In the genomic region with DNA sequence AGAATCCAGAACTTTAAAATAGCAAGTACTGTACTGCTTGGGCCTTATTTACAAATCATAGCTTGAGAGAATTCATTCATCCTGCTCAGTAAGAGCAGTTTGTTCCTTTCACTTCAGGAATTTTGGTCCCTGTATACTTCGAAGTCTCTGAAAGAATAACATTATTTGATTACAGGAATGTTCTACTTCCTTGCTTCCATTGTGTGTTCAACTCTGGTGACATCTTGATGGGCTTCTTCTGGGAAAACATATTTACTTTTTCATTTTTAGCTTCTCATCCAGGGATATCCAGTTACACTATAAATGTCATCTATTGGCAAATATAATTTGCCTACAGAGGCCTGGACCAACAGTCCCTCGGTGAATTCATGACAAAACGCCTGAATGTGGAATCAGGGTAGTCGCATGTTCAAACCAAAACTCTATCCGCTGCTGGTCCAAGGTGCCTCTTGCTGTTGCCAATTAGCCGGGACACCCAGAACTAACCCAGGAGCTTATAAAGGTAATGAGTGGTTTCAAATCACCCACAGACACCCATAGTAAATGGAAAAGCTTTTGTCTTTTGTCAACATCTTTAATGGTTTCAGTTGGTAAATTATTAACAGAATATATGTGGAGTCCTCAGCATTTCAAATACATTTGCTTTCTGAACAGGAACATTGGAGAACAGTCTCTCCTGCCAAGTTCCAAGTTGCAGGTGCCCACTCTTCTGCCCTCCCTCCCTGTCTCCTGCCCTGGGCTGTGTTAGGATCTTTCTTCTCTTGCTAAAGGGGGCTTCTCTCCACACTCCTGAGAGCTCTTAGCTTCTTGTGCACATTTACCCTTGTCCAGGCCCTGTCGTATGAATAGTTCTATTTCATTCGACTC, we compare ENCODE assay signal across 1 cellular context.
TF ChIP-seq lines count a peak whose summit lies in the region.

No MANE protein-coding gene starts in this region.

TF ChIP-seq in GM12878, 131 proteins besides CTCF, POLR2A, EP300 and RAD21 (continued from another document):
- TF ChIP-seq, protein P1, sequence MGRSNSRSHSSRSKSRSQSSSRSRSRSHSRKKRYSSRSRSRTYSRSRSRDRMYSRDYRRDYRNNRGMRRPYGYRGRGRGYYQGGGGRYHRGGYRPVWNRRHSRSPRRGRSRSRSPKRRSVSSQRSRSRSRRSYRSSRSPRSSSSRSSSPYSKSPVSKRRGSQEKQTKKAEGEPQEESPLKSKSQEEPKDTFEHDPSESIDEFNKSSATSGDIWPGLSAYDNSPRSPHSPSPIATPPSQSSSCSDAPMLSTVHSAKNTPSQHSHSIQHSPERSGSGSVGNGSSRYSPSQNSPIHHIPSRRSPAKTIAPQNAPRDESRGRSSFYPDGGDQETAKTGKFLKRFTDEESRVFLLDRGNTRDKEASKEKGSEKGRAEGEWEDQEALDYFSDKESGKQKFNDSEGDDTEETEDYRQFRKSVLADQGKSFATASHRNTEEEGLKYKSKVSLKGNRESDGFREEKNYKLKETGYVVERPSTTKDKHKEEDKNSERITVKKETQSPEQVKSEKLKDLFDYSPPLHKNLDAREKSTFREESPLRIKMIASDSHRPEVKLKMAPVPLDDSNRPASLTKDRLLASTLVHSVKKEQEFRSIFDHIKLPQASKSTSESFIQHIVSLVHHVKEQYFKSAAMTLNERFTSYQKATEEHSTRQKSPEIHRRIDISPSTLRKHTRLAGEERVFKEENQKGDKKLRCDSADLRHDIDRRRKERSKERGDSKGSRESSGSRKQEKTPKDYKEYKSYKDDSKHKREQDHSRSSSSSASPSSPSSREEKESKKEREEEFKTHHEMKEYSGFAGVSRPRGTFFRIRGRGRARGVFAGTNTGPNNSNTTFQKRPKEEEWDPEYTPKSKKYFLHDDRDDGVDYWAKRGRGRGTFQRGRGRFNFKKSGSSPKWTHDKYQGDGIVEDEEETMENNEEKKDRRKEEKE (IDR thresholded peaks at IDR 0.05): no peak
- TF ChIP-seq MYB (IDR thresholded peaks at IDR 0.05; ENCODE audit: borderline replicate concordance, low read depth, low read length): no peak
- TF ChIP-seq KLF5 (IDR thresholded peaks at IDR 0.05; ENCODE audit: partially characterized antibody): no peak
- no peak for TF ChIP-seq DPF2 (IDR thresholded peaks at IDR 0.05)
- peak in 1 of 2 experiments; percentile 39; a peak in 1 of 4 replicates for TF ChIP-seq IKZF2 (IDR thresholded peaks at IDR 0.05)
- TF ChIP-seq BCL11A (IDR thresholded peaks at IDR 0.05; ENCODE audit: low read depth, low read length): no peak
- no peak for TF ChIP-seq BCL3 (IDR thresholded peaks at IDR 0.05; ENCODE audit: borderline replicate concordance, insufficient read depth, low read depth, low read length, poor library complexity, severe bottlenecking)
- no peak for TF ChIP-seq ZBTB4 (CRISPR knock-in tag; IDR thresholded peaks at IDR 0.05)
- no peak for TF ChIP-seq ZNF274 (IDR thresholded peaks at IDR 0.05; ENCODE audit: insufficient read depth, insufficient read length)
- no peak for TF ChIP-seq IRF3 (IDR thresholded peaks at IDR 0.05)
- no peak for TF ChIP-seq MTA3 (IDR thresholded peaks at IDR 0.05; ENCODE audit: borderline replicate concordance, low read length)
- no peak for TF ChIP-seq PAX5 (IDR thresholded peaks at IDR 0.05; ENCODE audit: borderline replicate concordance, low read depth, low read length)
- TF ChIP-seq JUNB (IDR thresholded peaks at IDR 0.05): no peak
- TF ChIP-seq HCFC1 (IDR thresholded peaks at IDR 0.05; ENCODE audit: low read length): no peak
- TF ChIP-seq ZNF622 (IDR thresholded peaks at IDR 0.05): no peak
- TF ChIP-seq BMI1 (IDR thresholded peaks at IDR 0.05; ENCODE audit: borderline replicate concordance): no peak
- no peak for TF ChIP-seq REST (IDR thresholded peaks at IDR 0.05; ENCODE audit: low read depth, low read length)
- TF ChIP-seq ZNF217 (IDR thresholded peaks at IDR 0.05): no peak
- TF ChIP-seq SKIL (IDR thresholded peaks at IDR 0.05; ENCODE audit: low read depth, poor library complexity, severe bottlenecking): no peak
TF ChIP-seq in GM12878: peak in this region for 3.
